In the genomic region with DNA sequence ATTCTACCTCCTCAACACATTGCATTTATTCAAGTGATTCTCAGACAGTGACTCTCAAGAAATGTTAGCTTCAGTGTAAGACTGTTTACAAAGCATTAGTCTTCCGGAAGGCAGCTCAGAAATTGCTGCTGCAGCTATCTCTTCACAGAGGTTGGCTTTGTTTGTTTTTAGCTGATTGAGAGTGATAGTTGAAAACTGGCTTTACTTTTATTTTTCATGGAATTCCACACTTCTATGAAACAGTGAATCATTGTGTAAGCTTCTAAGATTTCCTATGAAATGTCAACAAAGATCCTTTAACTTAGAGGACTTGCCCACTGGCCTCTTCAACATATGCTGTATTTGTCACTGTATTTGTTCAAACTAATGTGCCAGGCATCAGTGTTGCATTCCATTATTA, we compare ENCODE assay signal across 1 cellular context.
TF ChIP-seq lines count a peak whose summit lies in the region.

No MANE protein-coding gene starts in this region.

TF ChIP-seq in HepG2, 621 proteins besides CTCF, POLR2A, EP300 and RAD21 (continued from another document and continues in another):
- TF ChIP-seq, protein P1, sequence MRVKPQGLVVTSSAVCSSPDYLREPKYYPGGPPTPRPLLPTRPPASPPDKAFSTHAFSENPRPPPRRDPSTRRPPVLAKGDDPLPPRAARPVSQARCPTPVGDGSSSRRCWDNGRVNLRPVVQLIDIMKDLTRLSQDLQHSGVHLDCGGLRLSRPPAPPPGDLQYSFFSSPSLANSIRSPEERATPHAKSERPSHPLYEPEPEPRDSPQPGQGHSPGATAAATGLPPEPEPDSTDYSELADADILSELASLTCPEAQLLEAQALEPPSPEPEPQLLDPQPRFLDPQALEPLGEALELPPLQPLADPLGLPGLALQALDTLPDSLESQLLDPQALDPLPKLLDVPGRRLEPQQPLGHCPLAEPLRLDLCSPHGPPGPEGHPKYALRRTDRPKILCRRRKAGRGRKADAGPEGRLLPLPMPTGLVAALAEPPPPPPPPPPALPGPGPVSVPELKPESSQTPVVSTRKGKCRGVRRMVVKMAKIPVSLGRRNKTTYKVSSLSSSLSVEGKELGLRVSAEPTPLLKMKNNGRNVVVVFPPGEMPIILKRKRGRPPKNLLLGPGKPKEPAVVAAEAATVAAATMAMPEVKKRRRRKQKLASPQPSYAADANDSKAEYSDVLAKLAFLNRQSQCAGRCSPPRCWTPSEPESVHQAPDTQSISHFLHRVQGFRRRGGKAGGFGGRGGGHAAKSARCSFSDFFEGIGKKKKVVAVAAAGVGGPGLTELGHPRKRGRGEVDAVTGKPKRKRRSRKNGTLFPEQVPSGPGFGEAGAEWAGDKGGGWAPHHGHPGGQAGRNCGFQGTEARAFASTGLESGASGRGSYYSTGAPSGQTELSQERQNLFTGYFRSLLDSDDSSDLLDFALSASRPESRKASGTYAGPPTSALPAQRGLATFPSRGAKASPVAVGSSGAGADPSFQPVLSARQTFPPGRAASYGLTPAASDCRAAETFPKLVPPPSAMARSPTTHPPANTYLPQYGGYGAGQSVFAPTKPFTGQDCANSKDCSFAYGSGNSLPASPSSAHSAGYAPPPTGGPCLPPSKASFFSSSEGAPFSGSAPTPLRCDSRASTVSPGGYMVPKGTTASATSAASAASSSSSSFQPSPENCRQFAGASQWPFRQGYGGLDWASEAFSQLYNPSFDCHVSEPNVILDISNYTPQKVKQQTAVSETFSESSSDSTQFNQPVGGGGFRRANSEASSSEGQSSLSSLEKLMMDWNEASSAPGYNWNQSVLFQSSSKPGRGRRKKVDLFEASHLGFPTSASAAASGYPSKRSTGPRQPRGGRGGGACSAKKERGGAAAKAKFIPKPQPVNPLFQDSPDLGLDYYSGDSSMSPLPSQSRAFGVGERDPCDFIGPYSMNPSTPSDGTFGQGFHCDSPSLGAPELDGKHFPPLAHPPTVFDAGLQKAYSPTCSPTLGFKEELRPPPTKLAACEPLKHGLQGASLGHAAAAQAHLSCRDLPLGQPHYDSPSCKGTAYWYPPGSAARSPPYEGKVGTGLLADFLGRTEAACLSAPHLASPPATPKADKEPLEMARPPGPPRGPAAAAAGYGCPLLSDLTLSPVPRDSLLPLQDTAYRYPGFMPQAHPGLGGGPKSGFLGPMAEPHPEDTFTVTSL (CRISPR knock-in tag; IDR thresholded peaks at IDR 0.05; ENCODE audit: borderline replicate concordance): peak; percentile 19; the same call in 1 of the 2 replicates
- TF ChIP-seq BCL6 (CRISPR knock-in tag; IDR thresholded peaks at IDR 0.05): peak; percentile 45; the same call in 1 of the 2 replicates
- no peak for TF ChIP-seq THRA (CRISPR knock-in tag; IDR thresholded peaks at IDR 0.05; ENCODE audit: borderline replicate concordance)
- no peak for TF ChIP-seq ZNF160 (CRISPR knock-in tag; IDR thresholded peaks at IDR 0.05)
- TF ChIP-seq, protein P2, sequence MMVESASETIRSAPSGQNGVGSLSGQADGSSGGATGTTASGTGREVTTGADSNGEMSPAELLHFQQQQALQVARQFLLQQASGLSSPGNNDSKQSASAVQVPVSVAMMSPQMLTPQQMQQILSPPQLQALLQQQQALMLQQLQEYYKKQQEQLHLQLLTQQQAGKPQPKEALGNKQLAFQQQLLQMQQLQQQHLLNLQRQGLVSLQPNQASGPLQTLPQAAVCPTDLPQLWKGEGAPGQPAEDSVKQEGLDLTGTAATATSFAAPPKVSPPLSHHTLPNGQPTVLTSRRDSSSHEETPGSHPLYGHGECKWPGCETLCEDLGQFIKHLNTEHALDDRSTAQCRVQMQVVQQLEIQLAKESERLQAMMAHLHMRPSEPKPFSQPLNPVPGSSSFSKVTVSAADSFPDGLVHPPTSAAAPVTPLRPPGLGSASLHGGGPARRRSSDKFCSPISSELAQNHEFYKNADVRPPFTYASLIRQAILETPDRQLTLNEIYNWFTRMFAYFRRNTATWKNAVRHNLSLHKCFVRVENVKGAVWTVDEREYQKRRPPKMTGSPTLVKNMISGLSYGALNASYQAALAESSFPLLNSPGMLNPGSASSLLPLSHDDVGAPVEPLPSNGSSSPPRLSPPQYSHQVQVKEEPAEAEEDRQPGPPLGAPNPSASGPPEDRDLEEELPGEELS (CRISPR knock-in tag; IDR thresholded peaks at IDR 0.05): peak; percentile 27; the same call in 1 of the 2 replicates
- no peak for TF ChIP-seq SMARCE1 (IDR thresholded peaks at IDR 0.05; ENCODE audit: borderline replicate concordance)
- TF ChIP-seq ZBTB38 (CRISPR knock-in tag; IDR thresholded peaks at IDR 0.05): no peak
- no peak for TF ChIP-seq AGO2 (optimal IDR thresholded peaks at IDR 0.05; ENCODE audit: low read depth, low read length)
- TF ChIP-seq ZBTB8A (CRISPR knock-in tag; IDR thresholded peaks at IDR 0.05; ENCODE audit: borderline replicate concordance, low read depth): no peak
- peak in 1 of 2 experiments; percentile 28; a peak in 1 of 4 replicates for TF ChIP-seq MAFK (conservative IDR thresholded peaks at IDR 0.05 in 1 of 2, IDR thresholded peaks at IDR 0.05 in 1 of 2; ENCODE audit: low read length in 2 of 2)
- TF ChIP-seq IKZF4 (CRISPR knock-in tag; IDR thresholded peaks at IDR 0.05; ENCODE audit: borderline replicate concordance, low read depth, not compliant biosample characterization): no peak
- no peak for TF ChIP-seq STAT6 (CRISPR knock-in tag; IDR thresholded peaks at IDR 0.05; ENCODE audit: borderline replicate concordance)
- no peak for TF ChIP-seq GPN1 (CRISPR knock-in tag; IDR thresholded peaks at IDR 0.05; ENCODE audit: borderline replicate concordance)
- no peak for TF ChIP-seq ZNF777 (CRISPR knock-in tag; IDR thresholded peaks at IDR 0.05)
- no peak for TF ChIP-seq PLRG1 (conservative IDR thresholded peaks at IDR 0.05)
- no peak for TF ChIP-seq ZNF224 (CRISPR knock-in tag; IDR thresholded peaks at IDR 0.05)
- TF ChIP-seq ZNF225 (CRISPR knock-in tag; IDR thresholded peaks at IDR 0.05): no peak
- no peak for TF ChIP-seq ZNF34 (CRISPR knock-in tag; IDR thresholded peaks at IDR 0.05; ENCODE audit: borderline replicate concordance)
- TF ChIP-seq ZNF335 (CRISPR knock-in tag; IDR thresholded peaks at IDR 0.05): no peak
- TF ChIP-seq TCF7 (IDR thresholded peaks at IDR 0.05; ENCODE audit: low read depth): 0 out of 2 replicates have a peak, but pooled peaks have one; percentile 24
- TF ChIP-seq RAD51 (IDR thresholded peaks at IDR 0.05; ENCODE audit: borderline replicate concordance): no peak
- TF ChIP-seq NR3C1 (CRISPR knock-in tag; IDR thresholded peaks at IDR 0.05): no peak
- no peak for TF ChIP-seq SOX13 (IDR thresholded peaks at IDR 0.05)
- TF ChIP-seq SOX13 (CRISPR knock-in tag; conservative IDR thresholded peaks at IDR 0.05 in 1 of 2, IDR thresholded peaks at IDR 0.05 in 1 of 2): peak in 1 of 2 experiments; percentile 47; a peak in 1 of 4 replicates
- TF ChIP-seq MAFF (IDR thresholded peaks at IDR 0.05; ENCODE audit: low read depth, low read length): peak; percentile 48
- TF ChIP-seq BRCA1 (CRISPR knock-in tag; IDR thresholded peaks at IDR 0.05): no peak
- TF ChIP-seq ATF7-NPFF (CRISPR knock-in tag; IDR thresholded peaks at IDR 0.05; ENCODE audit: low read depth): no peak
- TF ChIP-seq ZNF431 (CRISPR knock-in tag; IDR thresholded peaks at IDR 0.05; ENCODE audit: borderline replicate concordance, low read depth): no peak
- no peak for TF ChIP-seq HNF4G (IDR thresholded peaks at IDR 0.05; ENCODE audit: borderline replicate concordance, low read depth, low read length)
- no peak for TF ChIP-seq HNF4G (CRISPR knock-in tag; IDR thresholded peaks at IDR 0.05; ENCODE audit: borderline replicate concordance, low read depth)
- TF ChIP-seq, protein P3, sequence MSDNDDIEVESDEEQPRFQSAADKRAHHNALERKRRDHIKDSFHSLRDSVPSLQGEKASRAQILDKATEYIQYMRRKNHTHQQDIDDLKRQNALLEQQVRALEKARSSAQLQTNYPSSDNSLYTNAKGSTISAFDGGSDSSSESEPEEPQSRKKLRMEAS (IDR thresholded peaks at IDR 0.05): no peak
- TF ChIP-seq SOX5 (CRISPR knock-in tag; IDR thresholded peaks at IDR 0.05; ENCODE audit: borderline replicate concordance): peak; percentile 23; the same call in 1 of the 2 replicates
- peak; percentile 21; the same call in 1 of the 2 replicates for TF ChIP-seq ZNF792 (CRISPR knock-in tag; IDR thresholded peaks at IDR 0.05)
- no peak for TF ChIP-seq ZNF569 (CRISPR knock-in tag; IDR thresholded peaks at IDR 0.05; ENCODE audit: borderline replicate concordance)
- TF ChIP-seq, protein P4, sequence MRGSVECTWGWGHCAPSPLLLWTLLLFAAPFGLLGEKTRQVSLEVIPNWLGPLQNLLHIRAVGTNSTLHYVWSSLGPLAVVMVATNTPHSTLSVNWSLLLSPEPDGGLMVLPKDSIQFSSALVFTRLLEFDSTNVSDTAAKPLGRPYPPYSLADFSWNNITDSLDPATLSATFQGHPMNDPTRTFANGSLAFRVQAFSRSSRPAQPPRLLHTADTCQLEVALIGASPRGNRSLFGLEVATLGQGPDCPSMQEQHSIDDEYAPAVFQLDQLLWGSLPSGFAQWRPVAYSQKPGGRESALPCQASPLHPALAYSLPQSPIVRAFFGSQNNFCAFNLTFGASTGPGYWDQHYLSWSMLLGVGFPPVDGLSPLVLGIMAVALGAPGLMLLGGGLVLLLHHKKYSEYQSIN (CRISPR knock-in tag; IDR thresholded peaks at IDR 0.05; ENCODE audit: borderline replicate concordance): no peak
- no peak for TF ChIP-seq ZNF383 (CRISPR knock-in tag; IDR thresholded peaks at IDR 0.05; ENCODE audit: borderline replicate concordance)
- TF ChIP-seq ISL2 (CRISPR knock-in tag; IDR thresholded peaks at IDR 0.05): peak; percentile 53
- no peak for TF ChIP-seq ZNF749 (CRISPR knock-in tag; IDR thresholded peaks at IDR 0.05; ENCODE audit: borderline replicate concordance)
- TF ChIP-seq, protein P5, sequence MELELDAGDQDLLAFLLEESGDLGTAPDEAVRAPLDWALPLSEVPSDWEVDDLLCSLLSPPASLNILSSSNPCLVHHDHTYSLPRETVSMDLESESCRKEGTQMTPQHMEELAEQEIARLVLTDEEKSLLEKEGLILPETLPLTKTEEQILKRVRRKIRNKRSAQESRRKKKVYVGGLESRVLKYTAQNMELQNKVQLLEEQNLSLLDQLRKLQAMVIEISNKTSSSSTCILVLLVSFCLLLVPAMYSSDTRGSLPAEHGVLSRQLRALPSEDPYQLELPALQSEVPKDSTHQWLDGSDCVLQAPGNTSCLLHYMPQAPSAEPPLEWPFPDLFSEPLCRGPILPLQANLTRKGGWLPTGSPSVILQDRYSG (CRISPR knock-in tag; IDR thresholded peaks at IDR 0.05): no peak
- 0 out of 2 replicates have a peak, but pooled peaks have one; percentile 26 for TF ChIP-seq NCOA2 (CRISPR knock-in tag; IDR thresholded peaks at IDR 0.05)
- TF ChIP-seq HMG20B (CRISPR knock-in tag; conservative IDR thresholded peaks at IDR 0.05): peak; percentile 19; the same call in 1 of the 2 replicates
- TF ChIP-seq SIX1 (CRISPR knock-in tag; IDR thresholded peaks at IDR 0.05; ENCODE audit: borderline replicate concordance): peak; percentile 54; the same call in 1 of the 2 replicates
- TF ChIP-seq HNRNPLL (IDR thresholded peaks at IDR 0.05; ENCODE audit: low read depth, low read length, poor library complexity, severe bottlenecking): no peak
- no peak for TF ChIP-seq HNRNPL (IDR thresholded peaks at IDR 0.05; ENCODE audit: low read depth, low read length)
- no peak for TF ChIP-seq ZNF350 (CRISPR knock-in tag; IDR thresholded peaks at IDR 0.05; ENCODE audit: borderline replicate concordance, low read depth)
- TF ChIP-seq ZZZ3 (CRISPR knock-in tag; IDR thresholded peaks at IDR 0.05; ENCODE audit: borderline replicate concordance): no peak
- TF ChIP-seq, protein P6, sequence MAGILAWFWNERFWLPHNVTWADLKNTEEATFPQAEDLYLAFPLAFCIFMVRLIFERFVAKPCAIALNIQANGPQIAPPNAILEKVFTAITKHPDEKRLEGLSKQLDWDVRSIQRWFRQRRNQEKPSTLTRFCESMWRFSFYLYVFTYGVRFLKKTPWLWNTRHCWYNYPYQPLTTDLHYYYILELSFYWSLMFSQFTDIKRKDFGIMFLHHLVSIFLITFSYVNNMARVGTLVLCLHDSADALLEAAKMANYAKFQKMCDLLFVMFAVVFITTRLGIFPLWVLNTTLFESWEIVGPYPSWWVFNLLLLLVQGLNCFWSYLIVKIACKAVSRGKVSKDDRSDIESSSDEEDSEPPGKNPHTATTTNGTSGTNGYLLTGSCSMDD (CRISPR knock-in tag; IDR thresholded peaks at IDR 0.05): no peak
- no peak for TF ChIP-seq SP4 (CRISPR knock-in tag; IDR thresholded peaks at IDR 0.05)
- peak; percentile 70; the same call in 1 of the 2 replicates for TF ChIP-seq ETV5 (CRISPR knock-in tag; IDR thresholded peaks at IDR 0.05; ENCODE audit: borderline replicate concordance)
- no peak for TF ChIP-seq ZMYM4 (CRISPR knock-in tag; IDR thresholded peaks at IDR 0.05)
- no peak for TF ChIP-seq ZNF326 (CRISPR knock-in tag; IDR thresholded peaks at IDR 0.05; ENCODE audit: borderline replicate concordance)
- TF ChIP-seq ZNF550 (CRISPR knock-in tag; IDR thresholded peaks at IDR 0.05; ENCODE audit: borderline replicate concordance): no peak
- peak; percentile 53; the same call in 1 of the 2 replicates for TF ChIP-seq GFI1 (CRISPR knock-in tag; IDR thresholded peaks at IDR 0.05; ENCODE audit: borderline replicate concordance)
- no peak for TF ChIP-seq ELF4 (CRISPR knock-in tag; IDR thresholded peaks at IDR 0.05; ENCODE audit: borderline replicate concordance)
- TF ChIP-seq CCAR2 (optimal IDR thresholded peaks at IDR 0.05; ENCODE audit: low read depth, low read length): no peak
- peak; percentile 23; the same call in 1 of the 2 replicates for TF ChIP-seq GATAD2A (CRISPR knock-in tag; IDR thresholded peaks at IDR 0.05)
